In genomic region chr2:136101042-136101441, GRCh38 we compare ENCODE assay signal across 22 cellular contexts.
"Had no signal": no experiment of that assay in that cellular context is flagged by ENCODE, and none has a peak within 500 bp of the region (broad histone marks: within the 10 kb centered on the region; RNA-seq: fewer than 3 reads in every experiment).

No MANE protein-coding gene starts in this region.

- H3K27ac Mint-ChIP-seq: activated CD4-positive, alpha-beta T cell treated with anti-CD3 and anti-CD28 coated beads, Interleukin-2, amount 10 ng/mL, durations not matched to agents 7 days and 5 days; activated T-cell treated with anti-CD3 and anti-CD28 coated beads, Interleukin-2, amount 50 U/mL, for 24 hours; nephron progenitor cell; T-helper 2 cell treated with Interferon-gamma antibody and Interleukin-4, amounts not matched to agents 5 μg/mL and 100 μg/mL, for 36 hours; WTC11 had no signal

- H3K36me3 ChIP-seq: gastrocnemius medialis, heart left ventricle, spleen, stomach, upper lobe of left lung had no signal

- H3K4me1 ChIP-seq: gastrocnemius medialis, heart left ventricle, stomach, testis, upper lobe of left lung had no signal

- H3K9me3 Mint-ChIP-seq: activated T-cell treated with anti-CD3 and anti-CD28 coated beads, Interleukin-2, amount 50 U/mL, for 24 hours; nephron progenitor cell had no signal

- H3K4me2 ChIP-seq: SK-N-SH had no signal

- H3K36me3 Mint-ChIP-seq: WTC11 had no signal

- H3K4me3 ChIP-seq: gastrocnemius medialis, heart left ventricle, lung, spleen, stomach, testis, upper lobe of left lung had no signal

- DNase-seq: activated CD4-positive, alpha-beta T cell treated with anti-CD3 and anti-CD28 coated beads, Interleukin-2, amount 10 ng/mL, durations not matched to agents 7 days and 5 days; activated effector memory CD4-positive, alpha-beta T cell treated with anti-CD3 and anti-CD28 coated beads, Interleukin-2, amount 50 U/mL, for 16 hours; activated T-cell treated with anti-CD3 and anti-CD28 coated beads, Interleukin-2, amount 50 U/mL, for 24 hours; effector CD4-positive, alpha-beta T cell; gastrocnemius medialis; heart left ventricle; kidney; nephron progenitor cell; occipital lobe; retina; SK-N-SH; spleen; stomach; testis; upper lobe of left lung had no signal

- H3K9ac ChIP-seq: SK-N-SH had no signal

- H3K27ac ChIP-seq: gastrocnemius medialis, heart left ventricle, spleen, stomach, testis, upper lobe of left lung had no signal

- H3K4me1 Mint-ChIP-seq: WTC11 had no signal

- H3K27me3 ChIP-seq: gastrocnemius medialis, spleen, stomach, testis, upper lobe of left lung had no signal

- H3K27me3 Mint-ChIP-seq: activated CD4-positive, alpha-beta T cell treated with anti-CD3 and anti-CD28 coated beads, Interleukin-2, amount 10 ng/mL, durations not matched to agents 7 days and 5 days; activated T-cell treated with anti-CD3 and anti-CD28 coated beads, Interleukin-2, amount 50 U/mL, for 24 hours had no signal

- FAIRE-seq: bronchial epithelial cell, kidney, TTC549 had no signal

- H3K9me3 ChIP-seq: gastrocnemius medialis, heart left ventricle, SK-N-SH, spleen, stomach, testis, upper lobe of left lung had no signal

- H3K4me3 Mint-ChIP-seq: activated CD4-positive, alpha-beta T cell treated with anti-CD3 and anti-CD28 coated beads, Interleukin-2, amount 10 ng/mL, durations not matched to agents 7 days and 5 days; activated T-cell treated with anti-CD3 and anti-CD28 coated beads, Interleukin-2, amount 50 U/mL, for 24 hours; nephron progenitor cell; T-helper 2 cell treated with Interferon-gamma antibody and Interleukin-4, amounts not matched to agents 5 μg/mL and 100 μg/mL, for 36 hours; WTC11 had no signal

- ATAC-seq: esophagus mucosa, gastrocnemius medialis, heart left ventricle, left lobe of liver, WTC11 had no signal
